ENCODE assay signal across 8 cellular contexts in the genomic region with DNA sequence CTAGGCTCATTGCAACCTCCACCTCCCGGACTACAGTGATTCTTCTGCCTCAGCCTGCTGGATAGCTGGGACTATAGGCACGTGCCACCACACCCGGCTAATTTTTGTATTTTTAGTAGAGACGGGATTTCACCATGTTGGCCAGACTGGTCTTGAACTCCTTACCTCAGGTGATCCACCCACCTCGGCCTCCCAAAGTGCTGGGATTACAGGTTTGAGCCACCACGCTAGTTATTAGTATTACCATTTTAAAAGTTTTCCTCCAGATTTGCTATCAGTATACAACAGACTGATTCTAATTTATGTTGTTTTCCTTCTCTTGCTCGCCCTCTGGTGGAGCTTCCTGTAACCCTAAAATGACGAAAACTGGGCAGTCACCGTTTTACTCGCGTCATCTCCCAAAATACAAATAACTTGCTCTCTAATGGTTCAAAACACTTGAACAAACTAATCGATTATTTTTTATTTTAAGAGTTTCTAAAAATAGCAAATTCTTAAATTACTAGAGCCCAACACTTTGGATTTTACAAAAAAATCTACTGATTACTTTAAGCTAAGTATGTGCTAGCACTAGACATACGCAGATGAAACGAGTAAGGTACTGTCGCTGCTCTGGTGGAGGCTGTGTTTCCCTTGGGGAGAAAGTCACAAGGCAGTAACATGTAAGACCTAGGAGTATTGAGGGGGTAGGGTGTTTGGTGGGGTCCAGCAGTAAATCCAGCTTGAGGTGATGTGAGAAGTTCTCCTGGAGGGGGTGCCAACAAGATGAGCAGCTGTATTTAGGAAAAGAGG.
DNase-seq lines count a peak whose midpoint lies in the region; ATAC-seq and TF ChIP-seq lines count a peak whose summit lies in the region.

No MANE protein-coding gene starts in this region.

- H3K4me3 ChIP-seq in coronary artery (peak overlapping the region; percentile 54), lower lobe of right lung (peak overlapping the region; percentile 36)

- ATAC-seq in Right ventricle myocardium inferior (peak; percentile 79), HG02870 (IDR thresholded peaks at IDR 0.05; ENCODE audit: unreplicated experiment) (peak; percentile 76), lower lobe of right lung (peak; percentile 83 to 85)

- peak; percentile 52 for DNase-seq in Right ventricle myocardium inferior (ENCODE audit: missing footprints)
- DNase-seq in cardiac septum (ENCODE audit: low spot score): no peak
- peak; percentile 62 for DNase-seq in NCI-H2171 treated with DMSO at 0.1 percent for 48 hours (lab: John Stamatoyannopoulos, UW)
- peak; percentile 79 for DNase-seq in activated CD4-positive, alpha-beta T cell treated with anti-CD3 and anti-CD28 coated beads for 48 hours
- peak; percentile 78 for DNase-seq in coronary artery (ENCODE audit: low spot score)
- peak; percentile 41 for DNase-seq in lower lobe of right lung
- DNase-seq in stimulated activated CD8-positive, alpha-beta memory T cell treated with anti-CD3 and anti-CD28 coated beads, Interleukin-12 subunit alpha, Interleukin-12 subunit beta, amount 100 ng/mL, for 24 hours (ENCODE audit: extremely low read depth): peak; percentile 14

- peaks cover 4% of the 10 kb centered on the region for H3K4me1 ChIP-seq in lower lobe of right lung

- TF ChIP-seq CTCF in coronary artery (IDR thresholded peaks at IDR 0.05): no peak
- peak; percentile 74 for TF ChIP-seq CTCF in lower lobe of right lung (IDR thresholded peaks at IDR 0.05)

- intact Hi-C loops in Right ventricle myocardium inferior (cut with DNase I) (loop anchor here (5.0 to 10.0 kb wide), 2 partner anchors 290 to 397 kb away; no protein-coding TSS in a partner anchor), cardiac septum (cut with DNase I) (loop anchor here (5.0 to 10.0 kb wide), 2 partner anchors 50 to 397 kb away; no protein-coding TSS in a partner anchor), lower lobe of right lung (cut with DNase I) (no loop called here)

- no peaks in the 10 kb centered on the region for H3K36me3 ChIP-seq in lower lobe of right lung

- H3K27ac ChIP-seq in coronary artery (peak overlapping the region; percentile 16 to 64), lower lobe of right lung (no peak overlapping the region)

- no peaks in the 10 kb centered on the region for H3K27me3 ChIP-seq in lower lobe of right lung (ENCODE audit: low read depth)

- peaks cover 5% of the 10 kb centered on the region for H3K9me3 ChIP-seq in lower lobe of right lung
